8 cellular contexts compared by ENCODE assay signal in genomic region chr2:951224-952006, GRCh38. TPM values are rescaled to one million over a fixed set of nuclear protein-coding genes. Genes with fewer than 3 reads are reported as not detected.
DNase-seq lines count a peak whose midpoint lies in the region; ATAC-seq and TF ChIP-seq lines count a peak whose summit lies in the region.

No MANE protein-coding gene starts in this region.

- H3K9me3 ChIP-seq in heart left ventricle (no peaks in the 10 kb centered on the region), upper lobe of right lung (no peaks in the 10 kb centered on the region)

- no peaks in the 10 kb centered on the region for H3K9me3 Mint-ChIP-seq in natural killer cell

- DNase-seq in heart left ventricle = no peak
- DNase-seq in cardiac septum (ENCODE audit: low spot score) = no peak
- no peak for DNase-seq in choroid plexus epithelial cell (ENCODE audit: low read depth)
- DNase-seq in natural killer cell = no peak
- no peak for DNase-seq in upper lobe of right lung
- DNase-seq in midbrain (lab: John Stamatoyannopoulos, UW) = no peak
- no peak for DNase-seq in AG08395 (ENCODE audit: low spot score)
- DNase-seq in substantia nigra (lab: John Stamatoyannopoulos, UW) = no peak

- H3K27ac Mint-ChIP-seq in natural killer cell = no peak overlapping the region

- ATAC-seq in heart left ventricle (no peak), natural killer cell (no peak), upper lobe of right lung (no peak)

- no peak for TF ChIP-seq CTCF in heart left ventricle (IDR thresholded peaks at IDR 0.05)
- TF ChIP-seq CTCF in choroid plexus epithelial cell (conservative IDR thresholded peaks at IDR 0.05; ENCODE audit: low read depth, low read length) = no peak
- TF ChIP-seq CTCF in natural killer cell (IDR thresholded peaks at IDR 0.05) = no peak
- TF ChIP-seq CTCF in upper lobe of right lung (IDR thresholded peaks at IDR 0.05) = no peak

- peak overlapping the region; percentile 34 to 71 (median 56) for H3K4me3 ChIP-seq in heart left ventricle
- peak overlapping the region; percentile 56 for H3K4me3 ChIP-seq in choroid plexus epithelial cell (ENCODE audit: low read depth, low read length)
- H3K4me3 ChIP-seq in upper lobe of right lung = peak overlapping the region; percentile 53

- WGBS in heart left ventricle, 4 donors = 6 to 13% (median 12%) methylated on average over 25 to 34 of the region's 34 CpGs

- intact Hi-C loops in heart left ventricle (cut with DNase I) = loop anchor here in 8 of 10 donors (2.0 to 10.0 kb wide), 6 partner anchors 191 to 873 kb away; no protein-coding TSS in a partner anchor
- intact Hi-C loops in cardiac septum (cut with DNase I) = no loop called here
- intact Hi-C loops in natural killer cell (cut with micrococcal nuclease) = no loop called here
- intact Hi-C loops in upper lobe of right lung (cut with DNase I) = no loop called here

- peaks cover 10 to 17% of the 10 kb centered on the region in 2 donors for H3K4me1 Mint-ChIP-seq in natural killer cell

- H3K27me3 Mint-ChIP-seq in natural killer cell (ENCODE audit: low read depth in 2 of 2) = peaks cover 42 to 58% of the 10 kb centered on the region in 2 donors

- H3K27me3 ChIP-seq in heart left ventricle = peaks cover 20 to 79% (median 53%) of the 10 kb centered on the region in 9 donors
- peaks cover 55% of the 10 kb centered on the region for H3K27me3 ChIP-seq in upper lobe of right lung

- no peak for TF ChIP-seq POLR2A in heart left ventricle (IDR thresholded peaks at IDR 0.05)

- H3K4me3 Mint-ChIP-seq in natural killer cell = peak overlapping the region; percentile 86

- H3K36me3 Mint-ChIP-seq in natural killer cell = peaks cover 6% of the 10 kb centered on the region

- H3K27ac ChIP-seq in heart left ventricle = no peak overlapping the region
- no peak overlapping the region for H3K27ac ChIP-seq in upper lobe of right lung
- no peak overlapping the region for H3K27ac ChIP-seq in substantia nigra (ENCODE audit: low read depth, low read length, poor library complexity, severe bottlenecking)

- H3K36me3 ChIP-seq in heart left ventricle = no peaks in the 10 kb centered on the region
- H3K36me3 ChIP-seq in upper lobe of right lung = no peaks in the 10 kb centered on the region

- H3K4me1 ChIP-seq in heart left ventricle = peaks cover 0 to 21% (median 9%) of the 10 kb centered on the region in 12 donors
- H3K4me1 ChIP-seq in upper lobe of right lung = peaks cover 13% of the 10 kb centered on the region

RNA-seq across cellular contexts. Expression of gene SNTG2, which starts 0.8 kb away (rescaled TPM):
- 1 to 10 TPM in 5 of 9 donors, under 1 TPM in 4; 0.58 to 3.2 (median 1.1) TPM for total RNA-seq in heart left ventricle
- polyA plus RNA-seq in heart left ventricle = under 1 TPM; 0.19 to 0.65 TPM
- 1.0 TPM for total RNA-seq in cardiac septum
- not detected for total RNA-seq in natural killer cell
- total RNA-seq in upper lobe of right lung = 3.6 TPM

Comparison
In these comparisons a context has a peak if more than half of its experiments do, and no peak if none do; other contexts are left out.
1. intact Hi-C loops: an anchor here in heart left ventricle (2.0 to 10.0 kb wide); none called in cardiac septum, natural killer cell and upper lobe of right lung.